In the genomic region with DNA sequence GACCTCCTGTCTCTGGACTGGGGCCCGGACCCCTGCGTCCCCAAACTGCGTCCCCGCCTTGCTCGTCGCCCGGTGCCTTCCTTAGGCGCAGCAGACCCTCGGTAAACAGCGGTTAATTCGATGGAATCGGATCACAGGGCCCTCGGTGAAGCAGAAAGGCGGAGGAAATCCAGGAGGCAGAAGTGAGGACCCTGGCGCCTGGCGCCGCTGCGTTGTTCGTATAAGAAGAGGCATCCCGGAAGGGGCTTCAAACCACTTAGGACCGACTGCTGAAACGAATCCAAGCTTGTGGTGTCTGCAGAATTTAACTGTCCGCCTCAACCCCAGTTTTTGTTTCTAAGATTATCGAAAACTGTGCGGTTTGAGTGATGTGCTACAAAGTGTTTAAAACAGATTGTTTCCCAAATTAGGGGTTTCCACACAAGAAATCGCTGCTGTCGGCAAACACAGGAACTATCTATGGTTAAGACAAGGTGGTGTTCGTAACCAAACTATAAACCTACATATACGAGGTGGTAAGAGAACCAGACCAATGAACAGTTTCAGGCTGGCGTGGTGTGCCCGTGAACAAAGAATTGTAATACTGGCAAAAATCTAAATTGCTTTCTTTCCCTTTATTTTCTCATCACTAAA, we compare ENCODE assay signal across 9 cellular contexts. TPM values are rescaled to one million over a fixed set of nuclear protein-coding genes. Genes with fewer than 3 reads are reported as not detected.
A peak's percentile ranks its signal among the peaks of the same experiment; 100 is the strongest.
DNase-seq lines count a peak whose midpoint lies in the region; ATAC-seq and TF ChIP-seq lines count a peak whose summit lies in the region.
"Had no signal": no experiment of that assay in that cellular context is flagged by ENCODE, and none has a peak within 500 bp of the region (broad histone marks: within the 10 kb centered on the region; RNA-seq: fewer than 3 reads in every experiment).

No MANE protein-coding gene starts in this region.

- ATAC-seq in stimulated activated naive CD8-positive, alpha-beta T cell treated with anti-CD3 and anti-CD28 coated beads, Interleukin-15, Interleukin-2, amounts not matched to agents 100 U/mL and 50 U/mL, for 24 hours, result no peak
- ATAC-seq in lower lobe of right lung (peak in 1 of 2 donors; percentile 9), GM18517 (IDR thresholded peaks at IDR 0.05; ENCODE audit: unreplicated experiment) (no peak)

- peak overlapping the region; percentile 40 for H3K4me3 Mint-ChIP-seq in stimulated activated naive CD8-positive, alpha-beta T cell treated with anti-CD3 and anti-CD28 coated beads, Interleukin-15, Interleukin-2, amounts not matched to agents 100 ng/mL and 50 ng/mL, for 24 hours
- H3K4me3 Mint-ChIP-seq in activated CD4-positive, alpha-beta memory T cell treated with anti-CD3 and anti-CD28 coated beads for 36 hours, result no peak overlapping the region

- H3K27ac Mint-ChIP-seq in stimulated activated naive CD8-positive, alpha-beta T cell treated with anti-CD3 and anti-CD28 coated beads, Interleukin-15, Interleukin-2, amounts not matched to agents 100 ng/mL and 50 ng/mL, for 24 hours, result no peak overlapping the region
- H3K27ac Mint-ChIP-seq in activated CD4-positive, alpha-beta memory T cell treated with anti-CD3 and anti-CD28 coated beads for 36 hours, result no peak overlapping the region

- peaks cover 4% of the 10 kb centered on the region for H3K36me3 Mint-ChIP-seq in stimulated activated naive CD8-positive, alpha-beta T cell treated with anti-CD3 and anti-CD28 coated beads, Interleukin-15, Interleukin-2, amounts not matched to agents 100 ng/mL and 50 ng/mL, for 24 hours (ENCODE audit: low read depth)
- no peaks in the 10 kb centered on the region for H3K36me3 Mint-ChIP-seq in activated CD4-positive, alpha-beta memory T cell treated with anti-CD3 and anti-CD28 coated beads for 36 hours

- peaks cover 32% of the 10 kb centered on the region for H3K27me3 ChIP-seq in lower lobe of right lung (ENCODE audit: low read depth)

- H3K4me3 ChIP-seq in astrocyte of the spinal cord (ENCODE audit: low read depth, low read length), result peak overlapping the region; percentile 49
- peak overlapping the region; percentile 33 for H3K4me3 ChIP-seq in lower lobe of right lung
- H3K4me3 ChIP-seq: mucosa of descending colon had no signal

- TF ChIP-seq CTCF in astrocyte of the spinal cord (IDR thresholded peaks at IDR 0.05; ENCODE audit: low read depth, low read length), result no peak
- no peak for TF ChIP-seq CTCF in lower lobe of right lung (IDR thresholded peaks at IDR 0.05)

- CTCF ChIA-PET in activated CD4-positive, alpha-beta memory T cell treated with anti-CD3 and anti-CD28 coated beads for 36 hours (lab: Charles Lee), result interaction anchor here (1.3 kb wide), 1 partner anchor 191 kb away, joined by 3 read pairs; no protein-coding TSS in a partner anchor

- POLR2A ChIA-PET in activated CD4-positive, alpha-beta memory T cell treated with anti-CD3 and anti-CD28 coated beads for 36 hours (lab: Charles Lee), result interaction anchor here (0.9 kb wide), 1 partner anchor 13 kb away, joined by 3 read pairs; no protein-coding TSS in a partner anchor

- peaks cover 63% of the 10 kb centered on the region for H3K27me3 Mint-ChIP-seq in stimulated activated naive CD8-positive, alpha-beta T cell treated with anti-CD3 and anti-CD28 coated beads, Interleukin-15, Interleukin-2, amounts not matched to agents 100 ng/mL and 50 ng/mL, for 24 hours
- H3K27me3 Mint-ChIP-seq in activated CD4-positive, alpha-beta memory T cell treated with anti-CD3 and anti-CD28 coated beads for 36 hours, result peaks cover 45% of the 10 kb centered on the region

- intact Hi-C loops in lower lobe of right lung (cut with DNase I), result no loop called here
- intact Hi-C loops in activated CD4-positive, alpha-beta memory T cell treated with anti-CD3 and anti-CD28 coated beads for 36 hours (cut with micrococcal nuclease), result loop anchor here (5.0 kb wide), 1 partner anchor 50 kb away; no protein-coding TSS in a partner anchor

- no peaks in the 10 kb centered on the region for H3K9me3 ChIP-seq in lower lobe of right lung
- H3K9me3 ChIP-seq: mucosa of descending colon had no signal

- H3K36me3 ChIP-seq in lower lobe of right lung, result no peaks in the 10 kb centered on the region

- H3K4me1 Mint-ChIP-seq in stimulated activated naive CD8-positive, alpha-beta T cell treated with anti-CD3 and anti-CD28 coated beads, Interleukin-15, Interleukin-2, amounts not matched to agents 100 ng/mL and 50 ng/mL, for 24 hours (ENCODE audit: low read depth), result peaks cover 19% of the 10 kb centered on the region
- H3K4me1 Mint-ChIP-seq in activated CD4-positive, alpha-beta memory T cell treated with anti-CD3 and anti-CD28 coated beads for 36 hours (ENCODE audit: low read depth), result peaks cover 17% of the 10 kb centered on the region

- H3K27ac ChIP-seq in lower lobe of right lung, result no peak overlapping the region

- no peaks in the 10 kb centered on the region for H3K9me3 Mint-ChIP-seq in stimulated activated naive CD8-positive, alpha-beta T cell treated with anti-CD3 and anti-CD28 coated beads, Interleukin-15, Interleukin-2, amounts not matched to agents 100 ng/mL and 50 ng/mL, for 24 hours
- H3K9me3 Mint-ChIP-seq in activated CD4-positive, alpha-beta memory T cell treated with anti-CD3 and anti-CD28 coated beads for 36 hours, result no peaks in the 10 kb centered on the region

- in situ Hi-C loops in astrocyte of the spinal cord (cut with HindIII; ENCODE audit: low sequenced_read_pairs), result no loop called here

- peaks cover 9% of the 10 kb centered on the region for H3K4me1 ChIP-seq in lower lobe of right lung

- no peak for DNase-seq in stimulated activated naive CD8-positive, alpha-beta T cell treated with anti-CD3 and anti-CD28 coated beads, Interleukin-15, Interleukin-2, amounts not matched to agents 100 U/mL and 50 U/mL, for 24 hours
- no peak for DNase-seq in astrocyte of the spinal cord (ENCODE audit: low read depth, low spot score)
- no peak for DNase-seq in lower lobe of right lung
- no peak for DNase-seq in activated CD4-positive, alpha-beta memory T cell treated with anti-CD3 and anti-CD28 coated beads for 36 hours
- DNase-seq in COR-L47 (lab: John Stamatoyannopoulos, UW), result no peak
- DNase-seq in DMS53 (lab: John Stamatoyannopoulos, UW), result no peak
- DNase-seq: mucosa of descending colon had no signal

RNA-seq across cellular contexts. Expression of a gene that starts 0.8 kb away (rescaled TPM):
- total RNA-seq in lower lobe of right lung, result 0.09 TPM
- total RNA-seq in activated CD4-positive, alpha-beta memory T cell treated with anti-CD3 and anti-CD28 coated beads for 36 hours, result 1 to 10 TPM; 5.4 to 7.0 TPM
